Comparison of ENCODE assay signal across 2 cellular contexts in genomic region chr9:70120834-70121510, GRCh38.
A peak's percentile ranks its signal among the peaks of the same experiment; 100 is the strongest.
TF ChIP-seq lines count a peak whose summit lies in the region.

No MANE protein-coding gene starts in this region.

TF ChIP-seq in IMR-90, 13 proteins besides CTCF, POLR2A, EP300 and RAD21:
- no peak for TF ChIP-seq CEBPB (IDR thresholded peaks at IDR 0.05; ENCODE audit: low read depth, low read length)
- peak; percentile 53 for TF ChIP-seq BHLHE40 (IDR thresholded peaks at IDR 0.05; ENCODE audit: low read depth, low read length)
- TF ChIP-seq RFX5 (IDR thresholded peaks at IDR 0.05; ENCODE audit: low read depth, low read length): no peak
- peak; percentile 96 for TF ChIP-seq FOS (IDR thresholded peaks at IDR 0.05; ENCODE audit: low read depth, low read length)
- TF ChIP-seq USF2 (IDR thresholded peaks at IDR 0.05; ENCODE audit: low read depth, low read length): no peak
- TF ChIP-seq MAFK (IDR thresholded peaks at IDR 0.05; ENCODE audit: low read depth, low read length): no peak; the same call in 1 of the 2 replicates
- TF ChIP-seq SMC3 (IDR thresholded peaks at IDR 0.05; ENCODE audit: low read depth, low read length): peak; percentile 38
- TF ChIP-seq CHD1 (IDR thresholded peaks at IDR 0.05; ENCODE audit: low read depth, low read length): no peak
- no peak for TF ChIP-seq NFE2L2 (IDR thresholded peaks at IDR 0.05; ENCODE audit: low read depth, low read length)
- TF ChIP-seq MXI1 (IDR thresholded peaks at IDR 0.05; ENCODE audit: borderline replicate concordance, low read depth, low read length): 0 out of 2 replicates have a peak, but pooled peaks have one; percentile 6
- peak; percentile 59 for TF ChIP-seq RCOR1 (IDR thresholded peaks at IDR 0.05; ENCODE audit: insufficient replicate concordance, low read length)
- TF ChIP-seq MAZ (IDR thresholded peaks at IDR 0.05; ENCODE audit: borderline replicate concordance, low read depth, low read length): no peak
- TF ChIP-seq ELK1 (IDR thresholded peaks at IDR 0.05; ENCODE audit: borderline replicate concordance, low read depth, low read length): no peak

TF ChIP-seq in H1, 55 proteins besides CTCF, POLR2A, EP300 and RAD21:
- TF ChIP-seq CEBPB (IDR thresholded peaks at IDR 0.05; ENCODE audit: low read depth, low read length) (no peak), TEAD4 (IDR thresholded peaks at IDR 0.05; ENCODE audit: low read depth, low read length) (no peak), MAFK (IDR thresholded peaks at IDR 0.05; ENCODE audit: low read depth, low read length) (no peak), ATF3 (IDR thresholded peaks at IDR 0.05; ENCODE audit: insufficient read depth, low read depth, low read length) (no peak), PHF8 (conservative IDR thresholded peaks at IDR 0.05; ENCODE audit: low read depth, low read length) (no peak), POU5F1 (IDR thresholded peaks at IDR 0.05; ENCODE audit: low read depth, low read length) (no peak), CBX8 (IDR thresholded peaks at IDR 0.05; ENCODE audit: borderline replicate concordance, low read depth, low read length) (no peak), E2F6 (IDR thresholded peaks at IDR 0.05) (no peak), ZNF274 (IDR thresholded peaks at IDR 0.05; ENCODE audit: borderline replicate concordance, extremely low read depth, low read length) (no peak), CHD7 (IDR thresholded peaks at IDR 0.05; ENCODE audit: insufficient replicate concordance, low read length) (no peak), GTF2F1 (IDR thresholded peaks at IDR 0.05; ENCODE audit: borderline replicate concordance, low read depth, low read length) (no peak), CHD2 (IDR thresholded peaks at IDR 0.05; ENCODE audit: low read length) (no peak), POLR2AphosphoS5 (IDR thresholded peaks at IDR 0.05; ENCODE audit: low read depth, low read length) (no peak), ASH2L (IDR thresholded peaks at IDR 0.05; ENCODE audit: low read length) (no peak)
